ENCODE assay signal across 35 cellular contexts in the genomic region with DNA sequence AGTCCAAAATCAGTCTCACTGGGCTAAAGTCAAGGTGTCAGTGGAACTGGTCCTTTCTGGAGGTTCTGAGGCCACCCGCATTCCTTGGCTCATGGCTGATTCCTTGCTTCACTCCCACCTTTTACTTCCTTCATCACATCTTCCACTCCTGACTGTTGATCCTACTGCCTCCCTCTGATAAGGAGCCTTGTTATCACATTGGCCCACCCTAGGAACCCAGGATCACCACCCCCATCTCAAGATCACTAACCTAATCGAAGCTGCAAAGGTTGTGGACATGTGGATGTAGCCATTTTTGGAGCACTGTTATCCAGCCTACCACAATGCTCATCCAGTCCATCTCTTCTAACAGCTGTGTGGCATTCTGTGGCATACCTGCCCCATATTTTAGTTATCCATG.
DNase-seq lines count a peak whose midpoint lies in the region; ATAC-seq, FAIRE-seq and TF ChIP-seq lines count a peak whose summit lies in the region.
"Had no signal": no experiment of that assay in that cellular context is flagged by ENCODE, and none has a peak within 500 bp of the region (broad histone marks: within the 10 kb centered on the region; RNA-seq: fewer than 3 reads in every experiment).

No MANE protein-coding gene starts in this region.

- H3K4me3 Mint-ChIP-seq in activated naive CD4-positive, alpha-beta T cell treated with anti-CD3 and anti-CD28 coated beads, Interleukin-2, amount 50 U/mL, for 24 hours, result no peak overlapping the region
- no peak overlapping the region for H3K4me3 Mint-ChIP-seq in activated naive CD4-positive, alpha-beta T cell treated with anti-CD3 and anti-CD28 coated beads, Interleukin-2, amount 10 ng/mL, durations not matched to agents 7 days and 5 days
- H3K4me3 Mint-ChIP-seq: B cell; CD14-positive monocyte; CD4-positive, alpha-beta memory T cell; CD4-positive, alpha-beta T cell; CD4-positive, CD25-positive, alpha-beta regulatory T cell; CD8-positive, alpha-beta memory T cell; CD8-positive, alpha-beta T cell had no signal

- no peak overlapping the region for H2BK15ac ChIP-seq in mesenchymal stem cell (ENCODE audit: low read depth, poor library complexity, severe bottlenecking)

- no peak overlapping the region for H2BK120ac ChIP-seq in mesenchymal stem cell (ENCODE audit: low read depth, low read length)

- no peak overlapping the region for H3K18ac ChIP-seq in mesenchymal stem cell (ENCODE audit: low read depth in 1 of 2, low read length in 2 of 2)

- no peak overlapping the region for H2AK5ac ChIP-seq in mesenchymal stem cell (ENCODE audit: low read length, severe bottlenecking)

- in situ Hi-C loops in K562 (cut with MboI), result no loop called here

- no peaks in the 10 kb centered on the region for H3K27me3 Mint-ChIP-seq in activated naive CD4-positive, alpha-beta T cell treated with anti-CD3 and anti-CD28 coated beads, Interleukin-2, amount 50 U/mL, for 24 hours
- H3K27me3 Mint-ChIP-seq in activated naive CD4-positive, alpha-beta T cell treated with anti-CD3 and anti-CD28 coated beads, Interleukin-2, amount 10 ng/mL, durations not matched to agents 7 days and 5 days, result peaks cover 8% of the 10 kb centered on the region
- H3K27me3 Mint-ChIP-seq: B cell; CD4-positive, alpha-beta memory T cell; CD4-positive, alpha-beta T cell; CD4-positive, CD25-positive, alpha-beta regulatory T cell; CD8-positive, alpha-beta memory T cell had no signal

- H3K4ac ChIP-seq in mesenchymal stem cell (ENCODE audit: low read depth in 1 of 2, low read length in 2 of 2), result no peak overlapping the region

- peaks cover 23% of the 10 kb centered on the region for H3K79me2 ChIP-seq in K562 (ENCODE audit: control insufficient read depth, insufficient read depth, low read length)

- H3K9me3 ChIP-seq in K562 (replicated peaks; ENCODE audit: control insufficient read depth, insufficient read depth, low read depth, low read length) (no peaks in the 10 kb centered on the region), mesenchymal stem cell (ENCODE audit: control insufficient read depth, low read length) (no peaks in the 10 kb centered on the region)
- H3K9me3 ChIP-seq: A549, BE2C, Caco-2 had no signal

- peak; percentile 47 for FAIRE-seq in GM12891 (lab: Jason Lieb, UNC)
- peak; percentile 32 for FAIRE-seq in K562 (lab: Jason Lieb, UNC)
- FAIRE-seq: A549, D721Med had no signal

- H2BK12ac ChIP-seq in mesenchymal stem cell (ENCODE audit: low read length in 2 of 2), result no peak overlapping the region

- CTCF ChIA-PET in activated naive CD4-positive, alpha-beta T cell treated with anti-CD3 and anti-CD28 coated beads, Interleukin-2, amount 10 ng/mL, durations not matched to agents 7 days and 5 days (lab: Charles Lee), result no interaction called here
- CTCF ChIA-PET in K562 (lab: Yijun Ruan, JAX; ENCODE audit: low intra/inter-chr PET ratio), result no interaction called here

- no peak overlapping the region for H3K23ac ChIP-seq in mesenchymal stem cell (ENCODE audit: low read length in 2 of 2)

- peaks cover 0 to 14% of the 10 kb centered on the region in 2 experiments; a peak in 2 of 5 replicates for H3K4me1 ChIP-seq in K562 (replicated peaks in 1 of 2; ENCODE audit: control insufficient read depth in 2 of 2, insufficient read depth in 2 of 2, low read length in 2 of 2)
- no peaks in the 10 kb centered on the region for H3K4me1 ChIP-seq in mesenchymal stem cell (ENCODE audit: control insufficient read depth, insufficient read depth, low read depth, low read length)
- H3K4me1 ChIP-seq: A549, BE2C, BLaER1 had no signal

- intact Hi-C loops in K562 (cut with micrococcal nuclease), result no loop called here

- H3K9ac ChIP-seq in K562 (ENCODE audit: insufficient read depth in 1 of 2, low read depth in 2 of 2, low read length in 2 of 2) (no peak overlapping the region; a peak in 1 of 4 replicates), mesenchymal stem cell (ENCODE audit: low read length) (no peak overlapping the region)
- H3K9ac ChIP-seq: BLaER1; BLaER1 treated with 17β-estradiol and CSF1 and Interleukin-3, amounts not matched to agents 10 nM and 100 nM had no signal

- TF ChIP-seq POLR2A in GM12891 (IDR thresholded peaks at IDR 0.05; ENCODE audit: low read depth, low read length) (no peak), K562 (conservative IDR thresholded peaks at IDR 0.05) (no peak)

- H2AFZ ChIP-seq in K562 (ENCODE audit: low read depth, low read length) (peak overlapping the region; percentile 90), mesenchymal stem cell (ENCODE audit: low read depth, low read length) (no peak overlapping the region)

- H4K8ac ChIP-seq in mesenchymal stem cell (ENCODE audit: low read length), result no peak overlapping the region

- POLR2A ChIA-PET in K562 (lab: Yijun Ruan, JAX), result interaction anchor here (1.0 kb wide), 1 partner anchor 15 kb away, joined by 3 read pairs; no protein-coding TSS in a partner anchor

- H3K36me3 ChIP-seq in K562 (ENCODE audit: control insufficient read depth, insufficient read depth, low read length), result no peaks in the 10 kb centered on the region
- H3K36me3 ChIP-seq in mesenchymal stem cell (ENCODE audit: control insufficient read depth in 1 of 2, insufficient read depth in 2 of 2, low read depth in 1 of 2, low read length in 2 of 2), result no peaks in the 10 kb centered on the region
- H3K36me3 ChIP-seq: BE2C; BLaER1; BLaER1 treated with 17β-estradiol and CSF1 and Interleukin-3, amounts not matched to agents 10 nM and 100 nM had no signal

- TF ChIP-seq RAD21 in K562 (CRISPR knock-in tag; conservative IDR thresholded peaks at IDR 0.05 in 1 of 2, IDR thresholded peaks at IDR 0.05 in 1 of 2), result no peak

- no peaks in the 10 kb centered on the region for H3K9me3 Mint-ChIP-seq in activated naive CD4-positive, alpha-beta T cell treated with anti-CD3 and anti-CD28 coated beads, Interleukin-2, amount 50 U/mL, for 24 hours
- peaks cover 3% of the 10 kb centered on the region for H3K9me3 Mint-ChIP-seq in activated naive CD4-positive, alpha-beta T cell treated with anti-CD3 and anti-CD28 coated beads, Interleukin-2, amount 10 ng/mL, durations not matched to agents 7 days and 5 days
- H3K9me3 Mint-ChIP-seq: CD4-positive, alpha-beta memory T cell; CD4-positive, alpha-beta T cell; CD4-positive, CD25-positive, alpha-beta regulatory T cell; CD8-positive, alpha-beta memory T cell; CD8-positive, alpha-beta T cell had no signal

- WGBS in K562 (ENCODE audit: insufficient coverage, low coverage, missing lambda C conversion rate), result 12% methylated on average over 2 of the region's 2 CpGs
- WGBS in mesenchymal stem cell, result 81% methylated on average over 2 of the region's 2 CpGs

- no peak overlapping the region; the same call in 2 of the 3 replicates for H3K27ac ChIP-seq in K562 (ENCODE audit: extremely low read depth, low read depth, low read length)
- H3K27ac ChIP-seq in mesenchymal stem cell (ENCODE audit: low read length, poor library complexity, severe bottlenecking), result no peak overlapping the region
- H3K27ac ChIP-seq: 22Rv1; A549; BLaER1; BLaER1 treated with 17β-estradiol and CSF1 and Interleukin-3, amounts not matched to agents 10 nM and 100 nM; C4-2B had no signal

- H4K20me1 ChIP-seq in K562 (replicated peaks; ENCODE audit: control insufficient read depth, insufficient read depth, low read length), result no peaks in the 10 kb centered on the region
- H4K20me1 ChIP-seq: BLaER1; BLaER1 treated with 17β-estradiol and CSF1 and Interleukin-3, amounts not matched to agents 10 nM and 100 nM had no signal

- TF ChIP-seq EP300 in K562 (IDR thresholded peaks at IDR 0.05; ENCODE audit: low read length), result no peak

- no peak overlapping the region for H2BK5ac ChIP-seq in mesenchymal stem cell (ENCODE audit: low read depth, low read length, poor library complexity, severe bottlenecking)

- no peaks in the 10 kb centered on the region for H3K79me1 ChIP-seq in mesenchymal stem cell (replicated peaks; ENCODE audit: low read length, poor library complexity, severe bottlenecking)

- BruUV-seq in K562 (replicated peaks; lab: Mats Ljungman, UMichigan), result no TSS peak

- H3K4me2 ChIP-seq in K562 (ENCODE audit: insufficient read depth, low read length) (peak overlapping the region; percentile 78; the same call in 1 of the 2 replicates), mesenchymal stem cell (ENCODE audit: low read length, poor library complexity, severe bottlenecking) (no peak overlapping the region)
- H3K4me2 ChIP-seq: A549; BLaER1; BLaER1 treated with 17β-estradiol and CSF1 and Interleukin-3, amounts not matched to agents 10 nM and 100 nM had no signal

- H4K91ac ChIP-seq in mesenchymal stem cell (ENCODE audit: low read length), result peak overlapping the region; percentile 45

- H3K4me3 ChIP-seq in K562 (no peak overlapping the region), mesenchymal stem cell (ENCODE audit: insufficient read depth in 1 of 2, low read depth in 1 of 2, low read length in 2 of 2) (no peak overlapping the region)
- H3K4me3 ChIP-seq: A549; BLaER1; BLaER1 treated with 17β-estradiol and CSF1 and Interleukin-3, amounts not matched to agents 10 nM and 100 nM had no signal

- ATAC-seq in K562, result 0 out of 3 replicates have a peak, but pooled peaks have one; percentile 2
- ATAC-seq in stimulated activated naive CD8-positive, alpha-beta T cell treated with anti-CD3 and anti-CD28 coated beads, Interleukin-15, Interleukin-2, amounts not matched to agents 100 U/mL and 50 U/mL, for 24 hours, result no peak
- ATAC-seq: A549; CD8-positive, alpha-beta T cell had no signal

- no peaks in the 10 kb centered on the region for H3K9me1 ChIP-seq in K562 (ENCODE audit: control insufficient read depth, insufficient read depth, low read length)

- no peak for DNase-seq in activated naive CD4-positive, alpha-beta T cell treated with anti-CD3 and anti-CD28 coated beads, Interleukin-2, amount 10 ng/mL, durations not matched to agents 7 days and 5 days
- no peak for DNase-seq in GM12891 (ENCODE audit: insufficient read length, low spot score)
- DNase-seq in K562 (ENCODE audit: extremely low read depth in 1 of 4, low spot score in 3 of 4), result peak in 3 of 4 experiments; percentile 36 to 62 (median 42)
- no peak for DNase-seq in mesenchymal stem cell
- DNase-seq in stimulated activated naive CD8-positive, alpha-beta T cell treated with anti-CD3 and anti-CD28 coated beads, Interleukin-15, Interleukin-2, amounts not matched to agents 100 U/mL and 50 U/mL, for 24 hours, result no peak
- DNase-seq in putamen (ENCODE audit: low spot score), result no peak
- DNase-seq in activated CD4-positive, alpha-beta T cell treated with anti-CD3 and anti-CD28 coated beads, Interleukin-2, amount 50 U/mL, for 1 hour, result no peak
- DNase-seq: 8988T; ACHN; AML-193; BE2C; C1 segment of cervical spinal cord; Caco-2; Calu3; CD4-positive, alpha-beta memory T cell; CD4-positive, alpha-beta T cell; CD4-positive, CD25-positive, alpha-beta regulatory T cell; CD8-positive, alpha-beta memory T cell; CD8-positive, alpha-beta T cell; COR-L47; DMS 273 treated with DMSO at 0.1 percent for 48 hours; DMS153; DMS53; DMS79; DMS79 treated with DMSO at 0.1 percent for 48 hours; DND-41 had no signal

- H3K27ac Mint-ChIP-seq in activated naive CD4-positive, alpha-beta T cell treated with anti-CD3 and anti-CD28 coated beads, Interleukin-2, amount 50 U/mL, for 24 hours, result peak overlapping the region; percentile 10
- no peak overlapping the region for H3K27ac Mint-ChIP-seq in activated naive CD4-positive, alpha-beta T cell treated with anti-CD3 and anti-CD28 coated beads, Interleukin-2, amount 10 ng/mL, durations not matched to agents 7 days and 5 days
- H3K27ac Mint-ChIP-seq: B cell; CD4-positive, alpha-beta memory T cell; CD4-positive, alpha-beta T cell; CD4-positive, CD25-positive, alpha-beta regulatory T cell; CD8-positive, alpha-beta T cell had no signal

- peaks cover 20% of the 10 kb centered on the region for H3K4me1 Mint-ChIP-seq in activated naive CD4-positive, alpha-beta T cell treated with anti-CD3 and anti-CD28 coated beads, Interleukin-2, amount 50 U/mL, for 24 hours
- peaks cover 31% of the 10 kb centered on the region for H3K4me1 Mint-ChIP-seq in activated naive CD4-positive, alpha-beta T cell treated with anti-CD3 and anti-CD28 coated beads, Interleukin-2, amount 10 ng/mL, durations not matched to agents 7 days and 5 days

- no peak overlapping the region for H3K14ac ChIP-seq in mesenchymal stem cell (ENCODE audit: low read length in 2 of 2)

- no peak for TF ChIP-seq CTCF in K562 (IDR thresholded peaks at IDR 0.05 in 2 of 3, conservative IDR thresholded peaks at IDR 0.05 in 1 of 3; ENCODE audit: insufficient read depth in 2 of 3, low read depth in 1 of 3, low read length in 3 of 3)

- H3K36me3 Mint-ChIP-seq in activated naive CD4-positive, alpha-beta T cell treated with anti-CD3 and anti-CD28 coated beads, Interleukin-2, amount 50 U/mL, for 24 hours, result no peaks in the 10 kb centered on the region
- peaks cover 6% of the 10 kb centered on the region for H3K36me3 Mint-ChIP-seq in activated naive CD4-positive, alpha-beta T cell treated with anti-CD3 and anti-CD28 coated beads, Interleukin-2, amount 10 ng/mL, durations not matched to agents 7 days and 5 days
- H3K36me3 Mint-ChIP-seq: CD4-positive, alpha-beta memory T cell; CD4-positive, CD25-positive, alpha-beta regulatory T cell; CD8-positive, alpha-beta T cell had no signal

- H3K27me3 ChIP-seq in K562 (ENCODE audit: control insufficient read depth in 2 of 2, insufficient read depth in 2 of 2, low read length in 2 of 2), result no peaks in the 10 kb centered on the region
- peaks cover 0 to 3% of the 10 kb centered on the region in 2 experiments for H3K27me3 ChIP-seq in mesenchymal stem cell (ENCODE audit: control insufficient read depth in 1 of 2, insufficient read depth in 1 of 2, low read length in 2 of 2)
- H3K27me3 ChIP-seq: BE2C; BLaER1; BLaER1 treated with 17β-estradiol and CSF1 and Interleukin-3, amounts not matched to agents 10 nM and 100 nM had no signal

Comparison
In these comparisons a context has a peak if more than half of its experiments do, and no peak if none do; other contexts are left out.
1. DNase-seq: peak in K562 (3 of 4); none in activated naive CD4-positive, alpha-beta T cell treated with anti-CD3 and anti-CD28 coated beads, Interleukin-2, amount 10 ng/mL, durations not matched to agents 7 days and 5 days (single experiment), GM12891 (single experiment), mesenchymal stem cell (single experiment), stimulated activated naive CD8-positive, alpha-beta T cell treated with anti-CD3 and anti-CD28 coated beads, Interleukin-15, Interleukin-2, amounts not matched to agents 100 U/mL and 50 U/mL, for 24 hours (single experiment), putamen (single experiment) and activated CD4-positive, alpha-beta T cell treated with anti-CD3 and anti-CD28 coated beads, Interleukin-2, amount 50 U/mL, for 1 hour (single experiment).